ENCODE assay signal across 18 cellular contexts in the genomic region with DNA sequence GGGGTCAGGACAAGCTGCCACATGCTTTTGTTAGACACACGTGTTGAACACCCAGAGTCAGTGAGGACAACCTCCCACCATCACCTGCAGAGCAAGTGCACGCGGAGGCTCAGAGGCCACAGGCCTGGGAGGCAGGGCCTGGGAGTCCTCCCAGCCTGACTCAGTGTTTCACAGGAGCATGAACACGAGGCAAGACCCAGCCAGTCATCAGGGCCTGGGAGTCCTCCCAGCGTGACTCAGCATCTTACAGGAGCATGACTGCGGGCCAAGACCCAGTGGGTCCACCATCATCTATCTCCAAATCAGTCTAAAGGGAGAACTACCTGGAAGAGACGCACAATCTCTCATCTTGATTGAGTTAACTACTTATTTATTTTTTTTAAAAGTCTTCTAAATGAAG.
DNase-seq lines count a peak whose midpoint lies in the region; ATAC-seq, FAIRE-seq and TF ChIP-seq lines count a peak whose summit lies in the region.
"Had no signal": no experiment of that assay in that cellular context is flagged by ENCODE, and none has a peak within 500 bp of the region (broad histone marks: within the 10 kb centered on the region; RNA-seq: fewer than 3 reads in every experiment).

No MANE protein-coding gene starts in this region.

- in situ Hi-C loops in HepG2 (cut with HindIII; ENCODE audit: extremely low pct_ligation_motif_present, low pct_unique_long_range_greater_than_20kb) = no loop called here

- TF ChIP-seq RAD21 in HepG2 (CRISPR knock-in tag; IDR thresholded peaks at IDR 0.05) = no peak

- no peaks in the 10 kb centered on the region for H3K4me1 ChIP-seq in HepG2 (ENCODE audit: insufficient read depth, low read length)
- no peaks in the 10 kb centered on the region for H3K4me1 ChIP-seq in right lobe of liver
- no peaks in the 10 kb centered on the region for H3K4me1 ChIP-seq in aorta (ENCODE audit: control insufficient read depth in 1 of 2, insufficient read depth in 2 of 2, low read length in 2 of 2)

- TF ChIP-seq EP300 in HepG2 (IDR thresholded peaks at IDR 0.05; ENCODE audit: low read depth in 2 of 2, low read length in 2 of 2) (no peak), HepG2 (CRISPR knock-in tag; IDR thresholded peaks at IDR 0.05; ENCODE audit: borderline replicate concordance) (no peak)

- H3K36me3 ChIP-seq in HepG2 (replicated peaks in 1 of 2; ENCODE audit: control insufficient read depth in 1 of 2, insufficient read depth in 2 of 2, low read length in 2 of 2) = no peaks in the 10 kb centered on the region
- H3K36me3 ChIP-seq in right lobe of liver = no peaks in the 10 kb centered on the region
- H3K36me3 ChIP-seq in aorta (ENCODE audit: control insufficient read depth in 1 of 2, insufficient read depth in 2 of 2, low read length in 1 of 2) = no peaks in the 10 kb centered on the region
- H3K36me3 ChIP-seq: SJSA1 had no signal

- H3K27me3 ChIP-seq in HepG2 (ENCODE audit: control insufficient read depth in 1 of 2, insufficient read depth in 2 of 2, low read length in 2 of 2) = peaks cover 10 to 67% of the 10 kb centered on the region in 2 experiments
- no peaks in the 10 kb centered on the region for H3K27me3 ChIP-seq in right lobe of liver
- no peaks in the 10 kb centered on the region for H3K27me3 ChIP-seq in aorta (ENCODE audit: control insufficient read depth in 1 of 2, insufficient read depth in 2 of 2, low read length in 1 of 2)

- H3K79me2 ChIP-seq in HepG2 (ENCODE audit: insufficient read depth, low read length) = no peaks in the 10 kb centered on the region

- 14% methylated on average over 7 of the region's 7 CpGs for WGBS in HepG2 (ENCODE audit: low lambda C conversion rate)
- 36% methylated on average over 4 of the region's 7 CpGs for WGBS in right lobe of liver (ENCODE audit: insufficient coverage, low coverage, low lambda C conversion rate, missing lambda C conversion rate)
- 66 to 71% methylated on average over 7 of the region's 7 CpGs for WGBS in aorta, 2 donors

- H3K4me2 ChIP-seq in HepG2 (ENCODE audit: low read depth, low read length) = no peak overlapping the region

- intact Hi-C loops in HepG2 (cut with micrococcal nuclease; ENCODE audit: unreplicated experiment) (no loop called here), right lobe of liver (cut with DNase I) (no loop called here), aorta (cut with DNase I) (loop anchor here in 1 of 2 donors (10.0 kb wide), 1 partner anchor 1448 kb away; no protein-coding TSS in a partner anchor)

- TF ChIP-seq POLR2A in HepG2 (IDR thresholded peaks at IDR 0.05; ENCODE audit: insufficient read depth in 1 of 2, low read depth in 2 of 2, low read length in 2 of 2) (no peak), right lobe of liver (IDR thresholded peaks at IDR 0.05) (no peak)

- no peak overlapping the region for H2AFZ ChIP-seq in HepG2 (ENCODE audit: low read length)

- TF ChIP-seq CTCF in HepG2 (CRISPR knock-in tag; IDR thresholded peaks at IDR 0.05) = no peak
- TF ChIP-seq CTCF in right lobe of liver (IDR thresholded peaks at IDR 0.05) = no peak
- no peak for TF ChIP-seq CTCF in fibroblast of villous mesenchyme (IDR thresholded peaks at IDR 0.05; ENCODE audit: insufficient read depth, low read depth, low read length)

- H3K27ac ChIP-seq in HepG2 (ENCODE audit: extremely low read length, insufficient read depth, low read length) (no peak overlapping the region), right lobe of liver (no peak overlapping the region), aorta (ENCODE audit: low read depth in 1 of 2, low read length in 2 of 2) (no peak overlapping the region)
- H3K27ac ChIP-seq: SJSA1 had no signal

- POLR2A ChIA-PET in HepG2 (lab: Yijun Ruan, JAX) = no interaction called here

- no peak for ATAC-seq in HepG2
- ATAC-seq in right lobe of liver = no peak
- peak; percentile 36 for ATAC-seq in aorta (ENCODE audit: low FRiP score)
- ATAC-seq: CD8-positive, alpha-beta T cell had no signal

- H4K20me1 ChIP-seq in HepG2 (ENCODE audit: insufficient read depth, low read length) = no peaks in the 10 kb centered on the region

- no peak overlapping the region for H3K4me3 ChIP-seq in HepG2 (replicated peaks in 1 of 3; ENCODE audit: insufficient read depth in 1 of 3, low read depth in 2 of 3, low read length in 3 of 3)
- H3K4me3 ChIP-seq in right lobe of liver = no peak overlapping the region
- no peak overlapping the region for H3K4me3 ChIP-seq in fibroblast of villous mesenchyme (ENCODE audit: low read depth, low read length)
- H3K4me3 ChIP-seq in aorta (ENCODE audit: low read length in 2 of 2) = no peak overlapping the region
- H3K4me3 ChIP-seq: SJSA1 had no signal

- FAIRE-seq in HepG2 (lab: Jason Lieb, UNC) = no peak
- FAIRE-seq in frontal cortex (lab: Jason Lieb, UNC) = no peak
- FAIRE-seq: A204.1, endothelial cell of umbilical vein, urothelium cell line had no signal

- H3K9me3 ChIP-seq in HepG2 (ENCODE audit: low read length) = no peaks in the 10 kb centered on the region
- H3K9me3 ChIP-seq in right lobe of liver = no peaks in the 10 kb centered on the region
- H3K9me3 ChIP-seq in aorta (ENCODE audit: control insufficient read depth, low read length) = no peaks in the 10 kb centered on the region
- H3K9me3 ChIP-seq: SJSA1 had no signal

- no TSS peak for BruUV-seq in HepG2 (replicated peaks; lab: Mats Ljungman, UMichigan)

- DNase-seq in HepG2 (ENCODE audit: low spot score) = no peak
- no peak for DNase-seq in right lobe of liver
- DNase-seq in astrocyte of the hippocampus (ENCODE audit: low read depth, low spot score) = peak; percentile 19
- DNase-seq in fibroblast of villous mesenchyme (ENCODE audit: low read depth) = peak; percentile 6
- no peak for DNase-seq in aorta
- no peak for DNase-seq in frontal cortex (ENCODE audit: low spot score in 2 of 2)
- no peak for DNase-seq in GM19238 (ENCODE audit: insufficient read length, low spot score)
- DNase-seq in NCI-H187 treated with DMSO at 0.1 percent for 48 hours (lab: John Stamatoyannopoulos, UW) = no peak
- DNase-seq: activated CD4-positive, alpha-beta T cell treated with anti-CD3 and anti-CD28 coated beads for 1 hour; CD8-positive, alpha-beta T cell; DMS79 treated with DMSO at 0.1 percent for 48 hours; immature natural killer cell; NCI-H2081 treated with DMSO at 0.1 percent for 48 hours; stimulated activated CD4-positive, alpha-beta T cell treated with anti-CD3 and anti-CD28 coated beads, Interleukin-15, amount 100 ng/mL, for 24 hours had no signal

- CTCF ChIA-PET in HepG2 (lab: Yijun Ruan, JAX; ENCODE audit: low intra/inter-chr PET ratio, low total read pairs) = no interaction called here

- H3K9ac ChIP-seq in HepG2 (ENCODE audit: insufficient read depth, low read depth, low read length) = no peak overlapping the region

TF ChIP-seq in HepG2, 621 proteins besides CTCF, POLR2A, EP300 and RAD21 (continues in another document):
- no peak for TF ChIP-seq NFRKB (IDR thresholded peaks at IDR 0.05)
- TF ChIP-seq, protein P1, sequence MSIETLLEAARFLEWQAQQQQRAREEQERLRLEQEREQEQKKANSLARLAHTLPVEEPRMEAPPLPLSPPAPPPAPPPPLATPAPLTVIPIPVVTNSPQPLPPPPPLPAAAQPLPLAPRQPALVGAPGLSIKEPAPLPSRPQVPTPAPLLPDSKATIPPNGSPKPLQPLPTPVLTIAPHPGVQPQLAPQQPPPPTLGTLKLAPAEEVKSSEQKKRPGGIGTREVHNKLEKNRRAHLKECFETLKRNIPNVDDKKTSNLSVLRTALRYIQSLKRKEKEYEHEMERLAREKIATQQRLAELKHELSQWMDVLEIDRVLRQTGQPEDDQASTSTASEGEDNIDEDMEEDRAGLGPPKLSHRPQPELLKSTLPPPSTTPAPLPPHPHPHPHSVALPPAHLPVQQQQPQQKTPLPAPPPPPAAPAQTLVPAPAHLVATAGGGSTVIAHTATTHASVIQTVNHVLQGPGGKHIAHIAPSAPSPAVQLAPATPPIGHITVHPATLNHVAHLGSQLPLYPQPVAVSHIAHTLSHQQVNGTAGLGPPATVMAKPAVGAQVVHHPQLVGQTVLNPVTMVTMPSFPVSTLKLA (IDR thresholded peaks at IDR 0.05) = peak; percentile 66
- TF ChIP-seq MEIS2 (CRISPR knock-in tag; IDR thresholded peaks at IDR 0.05) = no peak
- TF ChIP-seq MAFF (IDR thresholded peaks at IDR 0.05; ENCODE audit: low read depth, low read length) = 0 out of 2 replicates have a peak, but pooled peaks have one; percentile 2
- TF ChIP-seq, protein P2, sequence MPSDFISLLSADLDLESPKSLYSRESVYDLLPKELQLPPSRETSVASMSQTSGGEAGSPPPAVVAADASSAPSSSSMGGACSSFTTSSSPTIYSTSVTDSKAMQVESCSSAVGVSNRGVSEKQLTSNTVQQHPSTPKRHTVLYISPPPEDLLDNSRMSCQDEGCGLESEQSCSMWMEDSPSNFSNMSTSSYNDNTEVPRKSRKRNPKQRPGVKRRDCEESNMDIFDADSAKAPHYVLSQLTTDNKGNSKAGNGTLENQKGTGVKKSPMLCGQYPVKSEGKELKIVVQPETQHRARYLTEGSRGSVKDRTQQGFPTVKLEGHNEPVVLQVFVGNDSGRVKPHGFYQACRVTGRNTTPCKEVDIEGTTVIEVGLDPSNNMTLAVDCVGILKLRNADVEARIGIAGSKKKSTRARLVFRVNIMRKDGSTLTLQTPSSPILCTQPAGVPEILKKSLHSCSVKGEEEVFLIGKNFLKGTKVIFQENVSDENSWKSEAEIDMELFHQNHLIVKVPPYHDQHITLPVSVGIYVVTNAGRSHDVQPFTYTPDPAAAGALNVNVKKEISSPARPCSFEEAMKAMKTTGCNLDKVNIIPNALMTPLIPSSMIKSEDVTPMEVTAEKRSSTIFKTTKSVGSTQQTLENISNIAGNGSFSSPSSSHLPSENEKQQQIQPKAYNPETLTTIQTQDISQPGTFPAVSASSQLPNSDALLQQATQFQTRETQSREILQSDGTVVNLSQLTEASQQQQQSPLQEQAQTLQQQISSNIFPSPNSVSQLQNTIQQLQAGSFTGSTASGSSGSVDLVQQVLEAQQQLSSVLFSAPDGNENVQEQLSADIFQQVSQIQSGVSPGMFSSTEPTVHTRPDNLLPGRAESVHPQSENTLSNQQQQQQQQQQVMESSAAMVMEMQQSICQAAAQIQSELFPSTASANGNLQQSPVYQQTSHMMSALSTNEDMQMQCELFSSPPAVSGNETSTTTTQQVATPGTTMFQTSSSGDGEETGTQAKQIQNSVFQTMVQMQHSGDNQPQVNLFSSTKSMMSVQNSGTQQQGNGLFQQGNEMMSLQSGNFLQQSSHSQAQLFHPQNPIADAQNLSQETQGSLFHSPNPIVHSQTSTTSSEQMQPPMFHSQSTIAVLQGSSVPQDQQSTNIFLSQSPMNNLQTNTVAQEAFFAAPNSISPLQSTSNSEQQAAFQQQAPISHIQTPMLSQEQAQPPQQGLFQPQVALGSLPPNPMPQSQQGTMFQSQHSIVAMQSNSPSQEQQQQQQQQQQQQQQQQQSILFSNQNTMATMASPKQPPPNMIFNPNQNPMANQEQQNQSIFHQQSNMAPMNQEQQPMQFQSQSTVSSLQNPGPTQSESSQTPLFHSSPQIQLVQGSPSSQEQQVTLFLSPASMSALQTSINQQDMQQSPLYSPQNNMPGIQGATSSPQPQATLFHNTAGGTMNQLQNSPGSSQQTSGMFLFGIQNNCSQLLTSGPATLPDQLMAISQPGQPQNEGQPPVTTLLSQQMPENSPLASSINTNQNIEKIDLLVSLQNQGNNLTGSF (CRISPR knock-in tag; IDR thresholded peaks at IDR 0.05) = no peak
- no peak for TF ChIP-seq HOXA5 (CRISPR knock-in tag; IDR thresholded peaks at IDR 0.05)
- no peak for TF ChIP-seq ZFP1 (CRISPR knock-in tag; IDR thresholded peaks at IDR 0.05)

Comparison
In these comparisons a context has a peak if more than half of its experiments do, and no peak if none do; other contexts are left out.
1. DNase-seq: peak in astrocyte of the hippocampus (single experiment) and fibroblast of villous mesenchyme (single experiment); none in HepG2 (single experiment), right lobe of liver (0 of 3), aorta (0 of 2), frontal cortex (0 of 2), GM19238 (single experiment) and NCI-H187 treated with DMSO at 0.1 percent for 48 hours (single experiment).